ENCODE assay signal across 24 cellular contexts in the genomic region with DNA sequence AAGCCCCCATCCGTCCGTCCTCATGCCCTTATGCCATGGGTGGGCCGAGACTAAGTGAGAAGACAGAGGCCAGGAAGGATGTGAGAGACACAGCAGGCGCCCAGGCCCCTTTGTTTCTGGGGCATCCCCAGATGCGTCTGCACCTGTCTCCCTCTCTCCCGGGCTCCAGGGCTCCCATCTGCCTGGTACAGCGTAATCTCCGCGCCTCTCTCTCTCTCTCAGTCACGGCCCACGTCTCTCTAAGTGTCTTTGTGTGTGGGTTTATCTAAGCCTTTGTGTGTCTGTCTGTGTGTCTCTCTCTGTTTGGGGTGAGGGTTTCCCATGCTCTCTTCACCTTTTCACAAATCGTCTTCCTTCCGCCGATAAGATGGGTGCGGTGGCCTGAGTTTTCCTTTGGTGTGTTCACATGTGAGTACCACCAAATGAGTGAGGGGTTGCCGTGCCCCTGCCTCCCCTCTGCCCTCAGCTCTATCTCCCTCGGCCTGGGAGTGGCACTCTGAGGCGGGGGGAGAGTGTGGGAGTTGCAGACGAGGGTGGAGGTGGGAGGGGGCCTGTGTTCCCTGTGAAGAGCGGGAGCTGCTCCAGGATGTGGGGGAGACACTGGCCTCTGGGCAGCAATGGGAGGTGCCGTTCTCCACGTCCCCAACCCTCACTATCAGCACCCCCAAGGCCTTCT. TPM values are rescaled to one million over a fixed set of nuclear protein-coding genes. Genes with fewer than 3 reads are reported as not detected.
A peak's percentile ranks its signal among the peaks of the same experiment; 100 is the strongest.
DNase-seq lines count a peak whose midpoint lies in the region; ATAC-seq and TF ChIP-seq lines count a peak whose summit lies in the region.
"Had no signal": no experiment of that assay in that cellular context is flagged by ENCODE, and none has a peak within 500 bp of the region (broad histone marks: within the 10 kb centered on the region; RNA-seq: fewer than 3 reads in every experiment).

No MANE protein-coding gene starts in this region.

- no peak for ATAC-seq in sciatic nerve
- ATAC-seq: activated CD8-positive, alpha-beta T cell treated with anti-CD3 and anti-CD28 coated beads, Interleukin-2, amount 10 ng/mL, durations not matched to agents 7 days and 5 days; activated T-cell treated with anti-CD3 and anti-CD28 coated beads, Interleukin-2, amount 50 U/mL, for 4 hours; foreskin keratinocyte; left colon; PC-3; upper lobe of right lung had no signal

- peak; percentile 13 for DNase-seq in DMS153 (lab: John Stamatoyannopoulos, UW)
- peak; percentile 8 for DNase-seq in NCI-H1417 treated with DMSO at 0.1 percent for 48 hours (lab: John Stamatoyannopoulos, UW)
- peak; percentile 58 for DNase-seq in NCI-H510A treated with DMSO at 0.1 percent for 48 hours (lab: John Stamatoyannopoulos, UW)
- peak; percentile 66 for DNase-seq in glutamatergic neuron
- no peak for DNase-seq in sciatic nerve (ENCODE audit: low spot score)
- no peak for DNase-seq in esophagus squamous epithelium (lab: John Stamatoyannopoulos, UW)
- DNase-seq in smooth muscle cell (lab: John Stamatoyannopoulos, UW; ENCODE audit: unreplicated experiment) = no peak
- DNase-seq in NCI-H526 (lab: John Stamatoyannopoulos, UW) = no peak
- DNase-seq: ACHN; activated CD8-positive, alpha-beta T cell treated with anti-CD3 and anti-CD28 coated beads, Interleukin-2, amount 10 ng/mL, durations not matched to agents 7 days and 5 days; activated T-cell treated with anti-CD3 and anti-CD28 coated beads, Interleukin-2, amount 50 U/mL, for 4 hours; foreskin keratinocyte; GM23248; IMR-90; left colon; PC-3; sigmoid colon; stomach; upper lobe of right lung had no signal

- H3K9me3 Mint-ChIP-seq in glutamatergic neuron (ENCODE audit: unreplicated experiment) = peaks cover 14% of the 10 kb centered on the region
- H3K9me3 Mint-ChIP-seq: activated T-cell treated with anti-CD3 and anti-CD28 coated beads, Interleukin-2, amount 50 U/mL, for 4 hours had no signal

- no peaks in the 10 kb centered on the region for H3K9me3 ChIP-seq in esophagus squamous epithelium
- H3K9me3 ChIP-seq in smooth muscle cell (replicated peaks; ENCODE audit: low read depth) = no peaks in the 10 kb centered on the region
- H3K9me3 ChIP-seq: sigmoid colon, stomach, upper lobe of right lung had no signal

- no peak for TF ChIP-seq POLR2A in esophagus squamous epithelium (IDR thresholded peaks at IDR 0.05)

- H3K36me3 ChIP-seq in esophagus squamous epithelium (no peaks in the 10 kb centered on the region), smooth muscle cell (ENCODE audit: low read depth) (no peaks in the 10 kb centered on the region)
- H3K36me3 ChIP-seq: sigmoid colon, stomach, upper lobe of right lung had no signal

- peaks cover 4 to 42% (median 17%) of the 10 kb centered on the region in 3 donors for H3K4me1 ChIP-seq in esophagus squamous epithelium
- H3K4me1 ChIP-seq in smooth muscle cell (ENCODE audit: low read depth) = no peaks in the 10 kb centered on the region
- H3K4me1 ChIP-seq: foreskin keratinocyte had no signal

- H3K4me2 ChIP-seq in smooth muscle cell = no peak overlapping the region

- intact Hi-C loops in sciatic nerve (cut with DNase I) (no loop called here), esophagus squamous epithelium (cut with DNase I) (no loop called here)

- peaks cover 28% of the 10 kb centered on the region for H3K4me1 Mint-ChIP-seq in glutamatergic neuron (ENCODE audit: low read depth, unreplicated experiment)

- H2AFZ ChIP-seq in smooth muscle cell (ENCODE audit: low read depth) = no peak overlapping the region
- H2AFZ ChIP-seq: GM23248 had no signal

- no peaks in the 10 kb centered on the region for H3F3A ChIP-seq in smooth muscle cell (ENCODE audit: low read depth)

- no peaks in the 10 kb centered on the region for H3K79me2 ChIP-seq in smooth muscle cell (ENCODE audit: low read depth)

- no peaks in the 10 kb centered on the region for H4K20me1 ChIP-seq in smooth muscle cell (ENCODE audit: low read depth)

- H3K9ac ChIP-seq in smooth muscle cell (ENCODE audit: low read depth) = no peak overlapping the region
- H3K9ac ChIP-seq: GM23248 had no signal

- WGBS in esophagus squamous epithelium, 2 donors = 60 to 68% methylated on average over 14 to 18 of the region's 22 CpGs
- WGBS in smooth muscle cell (ENCODE audit: low lambda C conversion rate) = 79% methylated on average over 22 of the region's 22 CpGs

- H3K27me3 ChIP-seq in esophagus squamous epithelium = peaks cover 0 to 67% (median 0%) of the 10 kb centered on the region in 4 donors
- H3K27me3 ChIP-seq in smooth muscle cell (ENCODE audit: low read depth) = no peaks in the 10 kb centered on the region

- H3K4me3 Mint-ChIP-seq in glutamatergic neuron (ENCODE audit: unreplicated experiment) = peak overlapping the region; percentile 56
- H3K4me3 Mint-ChIP-seq: activated CD8-positive, alpha-beta T cell treated with anti-CD3 and anti-CD28 coated beads, Interleukin-2, amount 10 ng/mL, durations not matched to agents 7 days and 5 days; activated naive CD8-positive, alpha-beta T cell; activated T-cell treated with anti-CD3 and anti-CD28 coated beads, Interleukin-2, amount 50 U/mL, for 4 hours had no signal

- no peak for TF ChIP-seq CTCF in glutamatergic neuron (IDR thresholded peaks at IDR 0.05; ENCODE audit: partially characterized antibody, unreplicated experiment)
- no peak for TF ChIP-seq CTCF in esophagus squamous epithelium (IDR thresholded peaks at IDR 0.05)
- no peak for TF ChIP-seq CTCF in smooth muscle cell (IDR thresholded peaks at IDR 0.05; ENCODE audit: borderline replicate concordance, insufficient read depth, poor library complexity, severe bottlenecking)

- no peak overlapping the region for H3K27ac ChIP-seq in esophagus squamous epithelium
- no peak overlapping the region for H3K27ac ChIP-seq in smooth muscle cell (ENCODE audit: low read depth)
- H3K27ac ChIP-seq: coronary artery, foreskin keratinocyte, GM23248, sigmoid colon, stomach, upper lobe of right lung had no signal

- H3K27ac Mint-ChIP-seq in glutamatergic neuron (ENCODE audit: unreplicated experiment) = peak overlapping the region; percentile 82
- H3K27ac Mint-ChIP-seq: activated CD8-positive, alpha-beta T cell treated with anti-CD3 and anti-CD28 coated beads, Interleukin-2, amount 10 ng/mL, durations not matched to agents 7 days and 5 days; activated naive CD8-positive, alpha-beta T cell had no signal

- H3K4me3 ChIP-seq in esophagus squamous epithelium = no peak overlapping the region
- no peak overlapping the region for H3K4me3 ChIP-seq in smooth muscle cell
- H3K4me3 ChIP-seq: coronary artery, GM23248, sigmoid colon, stomach, upper lobe of right lung had no signal

- no peaks in the 10 kb centered on the region for H3K36me3 Mint-ChIP-seq in glutamatergic neuron (ENCODE audit: unreplicated experiment)
- H3K36me3 Mint-ChIP-seq: activated naive CD8-positive, alpha-beta T cell had no signal

- peaks cover 13% of the 10 kb centered on the region for H3K27me3 Mint-ChIP-seq in glutamatergic neuron (ENCODE audit: unreplicated experiment)
- H3K27me3 Mint-ChIP-seq: activated naive CD8-positive, alpha-beta T cell had no signal

RNA-seq across cellular contexts. Expression of a gene that starts 25.8 kb away (rescaled TPM):
- total RNA-seq in glutamatergic neuron (ENCODE audit: unreplicated experiment) = not detected
- 5.4 TPM for total RNA-seq in sciatic nerve
- 10 to 100 TPM; 19.6 to 93.7 (median 34.1) TPM for total RNA-seq in esophagus squamous epithelium
- 1.3 and 4.3 TPM in 2 replicates for total RNA-seq in smooth muscle cell
- 1.3 and 6.3 TPM in 2 replicates for polyA plus RNA-seq in smooth muscle cell
- total RNA-seq: activated CD8-positive, alpha-beta T cell treated with anti-CD3 and anti-CD28 coated beads, Interleukin-2, amount 10 ng/mL, durations not matched to agents 7 days and 5 days; SK-MEL-5; T-helper 2 cell treated with Interferon-gamma antibody and Interleukin-4, amounts not matched to agents 100 ng/mL and 5 ng/mL, for 36 hours had no signal

RNA-seq across cellular contexts. Expression of a gene that starts 48.3 kb away (rescaled TPM):
- 2.2 TPM for total RNA-seq in glutamatergic neuron (ENCODE audit: unreplicated experiment)
- total RNA-seq in sciatic nerve = 0.36 TPM
- under 1 TPM in 3 of 4 donors, not detected in 1; 0.11 to 0.38 (median 0.13) TPM for total RNA-seq in esophagus squamous epithelium
- 1.6 and 2.0 TPM in 2 replicates for total RNA-seq in smooth muscle cell
- 1.5 and 1.7 TPM in 2 replicates for polyA plus RNA-seq in smooth muscle cell
- total RNA-seq: activated CD8-positive, alpha-beta T cell treated with anti-CD3 and anti-CD28 coated beads, Interleukin-2, amount 10 ng/mL, durations not matched to agents 7 days and 5 days; MCF 10A; SK-MEL-5; T-helper 2 cell treated with Interferon-gamma antibody and Interleukin-4, amounts not matched to agents 100 ng/mL and 5 ng/mL, for 36 hours; upper lobe of right lung had no signal

Comparison
In these comparisons a context has a peak if more than half of its experiments do, and no peak if none do; other contexts are left out.
1. DNase-seq: peak in DMS153 (single experiment), NCI-H1417 treated with DMSO at 0.1 percent for 48 hours (single experiment), NCI-H510A treated with DMSO at 0.1 percent for 48 hours (single experiment) and glutamatergic neuron (single experiment); none in sciatic nerve (single experiment), esophagus squamous epithelium (single experiment), smooth muscle cell (single experiment) and NCI-H526 (0 of 2).